18 cellular contexts compared by ENCODE assay signal in genomic region chr5:81167544-81167943, GRCh38.
DNase-seq lines count a peak whose midpoint lies in the region; ATAC-seq lines count a peak whose summit lies in the region.
"Had no signal": no experiment of that assay in that cellular context is flagged by ENCODE, and none has a peak within 500 bp of the region (broad histone marks: within the 10 kb centered on the region; RNA-seq: fewer than 3 reads in every experiment).

No MANE protein-coding gene starts in this region.

- H2AK5ac ChIP-seq in mesenchymal stem cell (ENCODE audit: low read length, severe bottlenecking) = no peak overlapping the region

- H2BK15ac ChIP-seq in mesenchymal stem cell (ENCODE audit: low read depth, poor library complexity, severe bottlenecking) = no peak overlapping the region

- peaks cover 5% of the 10 kb centered on the region for H3K4me1 ChIP-seq in mesenchymal stem cell (ENCODE audit: control insufficient read depth, insufficient read depth, low read depth, low read length)
- H3K4me1 ChIP-seq in rectal smooth muscle tissue (ENCODE audit: control insufficient read depth, insufficient read depth, low read length) = peaks cover 6% of the 10 kb centered on the region

- no peak overlapping the region for H2BK5ac ChIP-seq in mesenchymal stem cell (ENCODE audit: low read depth, low read length, poor library complexity, severe bottlenecking)

- H3K27me3 ChIP-seq in mesenchymal stem cell (ENCODE audit: control insufficient read depth in 1 of 2, insufficient read depth in 1 of 2, low read length in 2 of 2) (peaks cover 0 to 5% of the 10 kb centered on the region in 2 experiments), rectal smooth muscle tissue (ENCODE audit: control insufficient read depth, insufficient read depth, low read length) (no peaks in the 10 kb centered on the region)
- H3K27me3 ChIP-seq: SJSA1 had no signal

- ATAC-seq in T-helper 17 cell (no peak), GM21576 (IDR thresholded peaks at IDR 0.05; ENCODE audit: unreplicated experiment) (no peak)
- ATAC-seq: HepG2 had no signal

- no peak overlapping the region for H3K27ac ChIP-seq in mesenchymal stem cell (ENCODE audit: low read length, poor library complexity, severe bottlenecking)
- peak overlapping the region; percentile 78 for H3K27ac ChIP-seq in rectal smooth muscle tissue (ENCODE audit: low read depth, low read length)
- H3K27ac ChIP-seq: PC-9, SJSA1 had no signal

- no peaks in the 10 kb centered on the region for H3K27me3 Mint-ChIP-seq in T-helper 17 cell

- H3K36me3 ChIP-seq in mesenchymal stem cell (ENCODE audit: control insufficient read depth in 1 of 2, insufficient read depth in 2 of 2, low read depth in 1 of 2, low read length in 2 of 2) (no peaks in the 10 kb centered on the region), rectal smooth muscle tissue (ENCODE audit: control insufficient read depth, insufficient read depth, low read length) (no peaks in the 10 kb centered on the region)
- H3K36me3 ChIP-seq: SJSA1 had no signal

- no peak overlapping the region for H4K8ac ChIP-seq in mesenchymal stem cell (ENCODE audit: low read length)

- H3K4me1 Mint-ChIP-seq in T-helper 17 cell = peaks cover 25% of the 10 kb centered on the region

- no peak overlapping the region for H2AFZ ChIP-seq in mesenchymal stem cell (ENCODE audit: low read depth, low read length)
- H2AFZ ChIP-seq: PC-9 had no signal

- no peak for DNase-seq in T-helper 17 cell
- peak; percentile 42 for DNase-seq in mesenchymal stem cell
- DNase-seq in dedifferentiated amniotic fluid mesenchymal stem cell (ENCODE audit: extremely low spot score) = no peak
- no peak for DNase-seq in cerebellum (ENCODE audit: low spot score)
- no peak for DNase-seq in stimulated activated CD4-positive, alpha-beta T cell treated with anti-CD3 and anti-CD28 coated beads, Interleukin-4, amount 100 ng/mL, for 4 hours
- DNase-seq: C1 segment of cervical spinal cord; CD8-positive, alpha-beta memory T cell; DMS79; KG1; NCI-H1417; NCI-H187 treated with DMSO at 0.1 percent for 48 hours; NCI-H2227 treated with DMSO at 0.1 percent for 48 hours; NCI-H510A treated with DMSO at 0.1 percent for 48 hours; PC-9 had no signal

- H3K79me1 ChIP-seq in mesenchymal stem cell (replicated peaks; ENCODE audit: low read length, poor library complexity, severe bottlenecking) = no peaks in the 10 kb centered on the region

- peak overlapping the region in 1 of 2 experiments; percentile 53 for H3K18ac ChIP-seq in mesenchymal stem cell (ENCODE audit: low read depth in 1 of 2, low read length in 2 of 2)

- H3K4ac ChIP-seq in mesenchymal stem cell (ENCODE audit: low read depth in 1 of 2, low read length in 2 of 2) = peak overlapping the region in 1 of 2 experiments; percentile 37

- H3K36me3 Mint-ChIP-seq in T-helper 17 cell (ENCODE audit: low read depth) = peaks cover 19% of the 10 kb centered on the region

- peak overlapping the region in 1 of 2 experiments; percentile 11 for H3K14ac ChIP-seq in mesenchymal stem cell (ENCODE audit: low read length in 2 of 2)

- H2BK12ac ChIP-seq in mesenchymal stem cell (ENCODE audit: low read length in 2 of 2) = peak overlapping the region in 1 of 2 experiments; percentile 21

- H3K23ac ChIP-seq in mesenchymal stem cell (ENCODE audit: low read length in 2 of 2) = no peak overlapping the region

- no peak overlapping the region for H3K4me3 Mint-ChIP-seq in T-helper 17 cell
- H3K4me3 Mint-ChIP-seq: CD8-positive, alpha-beta memory T cell had no signal

- no peak overlapping the region for H3K4me2 ChIP-seq in mesenchymal stem cell (ENCODE audit: low read length, poor library complexity, severe bottlenecking)
- H3K4me2 ChIP-seq: PC-9 had no signal

- H4K91ac ChIP-seq in mesenchymal stem cell (ENCODE audit: low read length) = no peak overlapping the region

- H3K27ac Mint-ChIP-seq in T-helper 17 cell = peak overlapping the region; percentile 39

- H3K9ac ChIP-seq in mesenchymal stem cell (ENCODE audit: low read length) (no peak overlapping the region), rectal smooth muscle tissue (ENCODE audit: low read length) (no peak overlapping the region)

- no peak overlapping the region for H3K4me3 ChIP-seq in mesenchymal stem cell (ENCODE audit: insufficient read depth in 1 of 2, low read depth in 1 of 2, low read length in 2 of 2)
- no peak overlapping the region for H3K4me3 ChIP-seq in rectal smooth muscle tissue (ENCODE audit: low read length)
- H3K4me3 ChIP-seq: PC-9, SJSA1 had no signal

- H2BK120ac ChIP-seq in mesenchymal stem cell (ENCODE audit: low read depth, low read length) = no peak overlapping the region

- WGBS in mesenchymal stem cell = 29% methylated on average over 8 of the region's 8 CpGs

- H3K9me3 ChIP-seq in T-helper 17 cell (ENCODE audit: control insufficient read depth, low read length, poor library complexity, severe bottlenecking) (no peaks in the 10 kb centered on the region), mesenchymal stem cell (ENCODE audit: control insufficient read depth, low read length) (no peaks in the 10 kb centered on the region)
- H3K9me3 ChIP-seq: SJSA1 had no signal
